In genomic region chr11:108115495-108116140, GRCh38 we compare ENCODE assay signal across 8 cellular contexts. TPM values are rescaled to one million over a fixed set of nuclear protein-coding genes. Genes with fewer than 3 reads are reported as not detected.
DNase-seq lines count a peak whose midpoint lies in the region; ATAC-seq and TF ChIP-seq lines count a peak whose summit lies in the region.

No MANE protein-coding gene starts in this region.

- peak; percentile 87 for DNase-seq in DMS153 (lab: John Stamatoyannopoulos, UW)
- peak; percentile 97 for DNase-seq in NCI-H2029 treated with DMSO at 0.1 percent for 48 hours (lab: John Stamatoyannopoulos, UW)
- peak; percentile 50 for DNase-seq in cerebellar cortex (ENCODE audit: low spot score)
- peak; percentile 72 for DNase-seq in left kidney (ENCODE audit: low read depth, low spot score)
- DNase-seq in transverse colon = peak; percentile 73
- DNase-seq in retina = no peak

- no peaks in the 10 kb centered on the region for H3K36me3 ChIP-seq in transverse colon

- in situ Hi-C loops in transverse colon (cut with MboI; ENCODE audit: low pct_ligation_motif_present in 1 of 4, low pct_unique_long_range_greater_than_20kb in 1 of 4, low sequenced_read_pairs in 3 of 4) = no loop called here

- 46% methylated on average over 5 of the region's 5 CpGs; no CpG with 5 or more reads in 1 of the 2 donors for WGBS in transverse colon (ENCODE audit: low coverage in 1 of 2), 2 donors

- TF ChIP-seq EP300 in transverse colon (IDR thresholded peaks at IDR 0.05; ENCODE audit: low read depth) = peak; percentile 17

- H3K27ac ChIP-seq in transverse colon = peak overlapping the region; percentile 70 to 84 (median 76)

- intact Hi-C loops in transverse colon (cut with DNase I; ENCODE audit: low total_unique reads) = loop anchor here (5.0 kb wide), 1 partner anchor 107 kb away; the partner anchor contains the start of genes ATM and NPAT

- H3K27me3 ChIP-seq in transverse colon = no peaks in the 10 kb centered on the region

- no peak for TF ChIP-seq CTCF in transverse colon (IDR thresholded peaks at IDR 0.05)

- no peaks in the 10 kb centered on the region for H3K9me3 ChIP-seq in transverse colon

- peaks cover 3 to 17% (median 11%) of the 10 kb centered on the region in 4 donors for H3K4me1 ChIP-seq in transverse colon

- no peak for TF ChIP-seq POLR2A in transverse colon (IDR thresholded peaks at IDR 0.05)

- no peak overlapping the region for H3K4me3 ChIP-seq in transverse colon

- ATAC-seq in GM18502 (IDR thresholded peaks at IDR 0.05; ENCODE audit: poor library complexity, unreplicated experiment) (no peak), HG03196 (IDR thresholded peaks at IDR 0.05; ENCODE audit: unreplicated experiment) (no peak)

RNA-seq across cellular contexts. Expression of gene ACAT1, which starts 5.7 kb away (rescaled TPM):
- 100 to 1,000 TPM in 3 of 4 donors, 10 to 100 TPM in 1; 77.4 to 450 (median 242) TPM for total RNA-seq in transverse colon
